In genomic region chr1:197466813-197467212, GRCh38 we compare ENCODE assay signal across 1 cellular context.
A peak's percentile ranks its signal among the peaks of the same experiment; 100 is the strongest.
TF ChIP-seq lines count a peak whose summit lies in the region.

No MANE protein-coding gene starts in this region.

TF ChIP-seq in K562, 482 proteins besides CTCF, POLR2A, EP300 and RAD21 (continued from another document):
- TF ChIP-seq ZNF407 (IDR thresholded peaks at IDR 0.05; ENCODE audit: low read depth) (no peak), ZNF165 (CRISPR knock-in tag; IDR thresholded peaks at IDR 0.05; ENCODE audit: borderline replicate concordance) (no peak), ZBTB34 (CRISPR knock-in tag; IDR thresholded peaks at IDR 0.05) (no peak), SMAD1 (IDR thresholded peaks at IDR 0.05; ENCODE audit: low read depth, low read length, partially characterized antibody) (no peak), MBD1 (CRISPR knock-in tag; IDR thresholded peaks at IDR 0.05) (no peak), SPI1 (IDR thresholded peaks at IDR 0.05; ENCODE audit: borderline replicate concordance, low read depth, low read length) (no peak), BRF1 (IDR thresholded peaks at IDR 0.05; ENCODE audit: borderline replicate concordance, extremely low read depth, insufficient read length) (no peak), DPF2 (IDR thresholded peaks at IDR 0.05) (no peak), HEY1 (CRISPR knock-in tag; IDR thresholded peaks at IDR 0.05; ENCODE audit: borderline replicate concordance) (no peak), PBX2 (CRISPR knock-in tag; IDR thresholded peaks at IDR 0.05; ENCODE audit: low read depth) (no peak), PBX2 (tag; conservative IDR thresholded peaks at IDR 0.05; ENCODE audit: low read depth) (peak; percentile 58), THRA (IDR thresholded peaks at IDR 0.05) (no peak), MEIS2 (IDR thresholded peaks at IDR 0.05; ENCODE audit: partially characterized antibody) (peak; percentile 68), ETS1 (conservative IDR thresholded peaks at IDR 0.05; ENCODE audit: control insufficient read depth, low read depth, low read length) (no peak), CBFA2T3 (IDR thresholded peaks at IDR 0.05) (0 out of 2 replicates have a peak, but pooled peaks have one; percentile 15), CEBPG (CRISPR knock-in tag; IDR thresholded peaks at IDR 0.05) (no peak), CEBPG (tag; conservative IDR thresholded peaks at IDR 0.05 in 1 of 2, IDR thresholded peaks at IDR 0.05 in 1 of 2) (peak; percentile 31 to 86; a peak in 2 of 4 replicates)
